Comparison of ENCODE assay signal across 10 cellular contexts in genomic region chr14:101706509-101707284, GRCh38. TPM values are rescaled to one million over a fixed set of nuclear protein-coding genes. Genes with fewer than 3 reads are reported as not detected.
A peak's percentile ranks its signal among the peaks of the same experiment; 100 is the strongest.
DNase-seq lines count a peak whose midpoint lies in the region; ATAC-seq and FAIRE-seq lines count a peak whose summit lies in the region.
"Had no signal": no experiment of that assay in that cellular context is flagged by ENCODE, and none has a peak within 500 bp of the region (broad histone marks: within the 10 kb centered on the region; RNA-seq: fewer than 3 reads in every experiment).

No MANE protein-coding gene starts in this region.

- peaks cover 11% of the 10 kb centered on the region for H3K27me3 Mint-ChIP-seq in stimulated activated naive CD8-positive, alpha-beta T cell treated with anti-CD3 and anti-CD28 coated beads, Interleukin-15, Interleukin-2, amounts not matched to agents 100 ng/mL and 50 ng/mL, for 24 hours
- H3K27me3 Mint-ChIP-seq in effector memory CD8-positive, alpha-beta T cell = no peaks in the 10 kb centered on the region
- H3K27me3 Mint-ChIP-seq in natural killer cell treated with Interleukin-12 subunit alpha and Interleukin-12 subunit beta and Interleukin-15 and Interleukin-18, amount 100 ng/mL, for 72 hours = peaks cover 6 to 7% of the 10 kb centered on the region in 2 donors

- H3K4me3 Mint-ChIP-seq in stimulated activated naive CD8-positive, alpha-beta T cell treated with anti-CD3 and anti-CD28 coated beads, Interleukin-15, Interleukin-2, amounts not matched to agents 100 ng/mL and 50 ng/mL, for 24 hours = no peak overlapping the region
- peak overlapping the region; percentile 56 to 72 for H3K4me3 Mint-ChIP-seq in effector memory CD8-positive, alpha-beta T cell
- peak overlapping the region; percentile 57 for H3K4me3 Mint-ChIP-seq in natural killer cell treated with Interleukin-12 subunit alpha and Interleukin-12 subunit beta and Interleukin-15 and Interleukin-18, amount 100 ng/mL, for 72 hours

- DNase-seq in stimulated activated naive CD8-positive, alpha-beta T cell treated with anti-CD3 and anti-CD28 coated beads, Interleukin-15, Interleukin-2, amounts not matched to agents 100 U/mL and 50 U/mL, for 24 hours = no peak
- no peak for DNase-seq in effector memory CD8-positive, alpha-beta T cell
- DNase-seq in natural killer cell treated with Interleukin-12 subunit alpha and Interleukin-12 subunit beta and Interleukin-15 and Interleukin-18, amount 100 ng/mL, for 72 hours (ENCODE audit: low spot score) = no peak
- DNase-seq in NAMALWA (ENCODE audit: low spot score) (no peak), RCC 7860 (ENCODE audit: low spot score) (no peak), NOMO-1 (lab: John Stamatoyannopoulos, UW; ENCODE audit: unreplicated experiment in 2 of 2) (no peak), NCI-H510A (lab: John Stamatoyannopoulos, UW) (no peak)

- FAIRE-seq in RCC 7860 (lab: Jason Lieb, UNC) = no peak
- FAIRE-seq: frontal cortex had no signal

- ATAC-seq in stimulated activated naive CD8-positive, alpha-beta T cell treated with anti-CD3 and anti-CD28 coated beads, Interleukin-15, Interleukin-2, amounts not matched to agents 100 U/mL and 50 U/mL, for 24 hours = no peak
- no peak for ATAC-seq in effector memory CD8-positive, alpha-beta T cell (replicated peaks)
- no peak for ATAC-seq in natural killer cell treated with Interleukin-12 subunit alpha and Interleukin-12 subunit beta and Interleukin-15 and Interleukin-18, amount 100 ng/mL, for 72 hours

- no peaks in the 10 kb centered on the region for H3K36me3 Mint-ChIP-seq in stimulated activated naive CD8-positive, alpha-beta T cell treated with anti-CD3 and anti-CD28 coated beads, Interleukin-15, Interleukin-2, amounts not matched to agents 100 ng/mL and 50 ng/mL, for 24 hours (ENCODE audit: low read depth)
- peaks cover 33% of the 10 kb centered on the region for H3K36me3 Mint-ChIP-seq in effector memory CD8-positive, alpha-beta T cell (ENCODE audit: insufficient read depth)
- H3K36me3 Mint-ChIP-seq in natural killer cell treated with Interleukin-12 subunit alpha and Interleukin-12 subunit beta and Interleukin-15 and Interleukin-18, amount 100 ng/mL, for 72 hours = no peaks in the 10 kb centered on the region

- H3K4me1 Mint-ChIP-seq in stimulated activated naive CD8-positive, alpha-beta T cell treated with anti-CD3 and anti-CD28 coated beads, Interleukin-15, Interleukin-2, amounts not matched to agents 100 ng/mL and 50 ng/mL, for 24 hours (ENCODE audit: low read depth) = peaks cover 34% of the 10 kb centered on the region
- peaks cover 44 to 51% of the 10 kb centered on the region in 2 donors for H3K4me1 Mint-ChIP-seq in effector memory CD8-positive, alpha-beta T cell (ENCODE audit: low read depth in 2 of 2)
- H3K4me1 Mint-ChIP-seq in natural killer cell treated with Interleukin-12 subunit alpha and Interleukin-12 subunit beta and Interleukin-15 and Interleukin-18, amount 100 ng/mL, for 72 hours (ENCODE audit: low read depth in 2 of 2) = peaks cover 35 to 44% of the 10 kb centered on the region in 2 donors

- H3K9me3 Mint-ChIP-seq in stimulated activated naive CD8-positive, alpha-beta T cell treated with anti-CD3 and anti-CD28 coated beads, Interleukin-15, Interleukin-2, amounts not matched to agents 100 ng/mL and 50 ng/mL, for 24 hours = no peaks in the 10 kb centered on the region
- H3K9me3 Mint-ChIP-seq in effector memory CD8-positive, alpha-beta T cell = no peaks in the 10 kb centered on the region
- no peaks in the 10 kb centered on the region for H3K9me3 Mint-ChIP-seq in natural killer cell treated with Interleukin-12 subunit alpha and Interleukin-12 subunit beta and Interleukin-15 and Interleukin-18, amount 100 ng/mL, for 72 hours
- H3K9me3 Mint-ChIP-seq: HFFc6 had no signal

- peak overlapping the region; percentile 58 for H3K27ac Mint-ChIP-seq in stimulated activated naive CD8-positive, alpha-beta T cell treated with anti-CD3 and anti-CD28 coated beads, Interleukin-15, Interleukin-2, amounts not matched to agents 100 ng/mL and 50 ng/mL, for 24 hours
- peak overlapping the region; percentile 77 to 90 for H3K27ac Mint-ChIP-seq in effector memory CD8-positive, alpha-beta T cell
- H3K27ac Mint-ChIP-seq in natural killer cell treated with Interleukin-12 subunit alpha and Interleukin-12 subunit beta and Interleukin-15 and Interleukin-18, amount 100 ng/mL, for 72 hours = peak overlapping the region; percentile 42 to 77
- H3K27ac Mint-ChIP-seq: HFFc6 had no signal

RNA-seq across cellular contexts. Expression of gene PPP2R5C, which starts 54.8 kb away (rescaled TPM):
- total RNA-seq in natural killer cell treated with Interleukin-12 subunit alpha and Interleukin-12 subunit beta and Interleukin-15 and Interleukin-18, amount 100 ng/mL, for 72 hours = 100 to 1,000 TPM; 149 to 210 TPM
